11 cellular contexts compared by ENCODE assay signal in genomic region chr2:30410217-30410616, GRCh38. TPM values are rescaled to one million over a fixed set of nuclear protein-coding genes. Genes with fewer than 3 reads are reported as not detected.
DNase-seq lines count a peak whose midpoint lies in the region; ATAC-seq and TF ChIP-seq lines count a peak whose summit lies in the region.
"Had no signal": no experiment of that assay in that cellular context is flagged by ENCODE, and none has a peak within 500 bp of the region (broad histone marks: within the 10 kb centered on the region; RNA-seq: fewer than 3 reads in every experiment).

No MANE protein-coding gene starts in this region.

- no peak overlapping the region for H3K27ac ChIP-seq in vagina
- H3K27ac ChIP-seq in WERI-Rb-1: no peak overlapping the region
- H3K27ac ChIP-seq: pancreas, suprapubic skin had no signal

- intact Hi-C loops in activated T-helper 1 cell treated with anti-CD3 and anti-CD28 coated beads, Interleukin-12 subunit alpha, Interleukin-12 subunit beta, Interleukin-2, Interleukin-4 antibody, amounts not matched to agents 30 ng/mL and 10 ng/mL and 1 ng/mL, durations not matched to agents 14 hours and 24 hours and 36 hours (cut with micrococcal nuclease): loop anchor here (1.0 to 5.0 kb wide), 2 partner anchors 12 to 37 kb away; partner anchors contain the start of gene LCLAT1
- intact Hi-C loops in vagina (cut with DNase I): no loop called here

- no peaks in the 10 kb centered on the region for H3K36me3 ChIP-seq in kidney epithelial cell (ENCODE audit: control insufficient read depth, insufficient read depth, low read length)
- H3K36me3 ChIP-seq in vagina: no peaks in the 10 kb centered on the region
- no peaks in the 10 kb centered on the region for H3K36me3 ChIP-seq in WERI-Rb-1
- H3K36me3 ChIP-seq: pancreas, suprapubic skin had no signal

- no peak for ATAC-seq in HG03571 (IDR thresholded peaks at IDR 0.05; ENCODE audit: unreplicated experiment)
- ATAC-seq: pancreas had no signal

- H3K9me3 Mint-ChIP-seq in activated T-helper 1 cell treated with anti-CD3 and anti-CD28 coated beads, Interleukin-12 subunit alpha, Interleukin-12 subunit beta, Interleukin-2, Interleukin-4 antibody, amounts not matched to agents 30 ng/mL and 10 ng/mL and 1 ng/mL, durations not matched to agents 14 hours and 24 hours and 36 hours: no peaks in the 10 kb centered on the region
- H3K9me3 Mint-ChIP-seq: activated B cell treated with CpG ODN at 0.5 μM for 24 hours had no signal

- DNase-seq in AG04449 (ENCODE audit: low read depth, low spot score): peak; percentile 54
- peak; percentile 81 for DNase-seq in Daoy (ENCODE audit: low read depth)
- DNase-seq in activated T-helper 1 cell treated with anti-CD3 and anti-CD28 coated beads, Interleukin-12 subunit alpha, Interleukin-12 subunit beta, Interleukin-2, Interleukin-4 antibody, amounts not matched to agents 30 ng/mL and 10 ng/mL and 1 ng/mL, durations not matched to agents 14 hours and 24 hours and 36 hours (ENCODE audit: low spot score): no peak
- DNase-seq in kidney epithelial cell (ENCODE audit: low read depth): peak; percentile 84
- no peak for DNase-seq in vagina (ENCODE audit: extremely low spot score in 2 of 2)
- DNase-seq in WERI-Rb-1: no peak
- no peak for DNase-seq in HK-2 (ENCODE audit: unreplicated experiment)
- DNase-seq: activated B cell treated with CpG ODN at 0.5 μM for 24 hours, pancreas had no signal

- H3K4me3 ChIP-seq in AG04449 (ENCODE audit: low read depth, low read length): no peak overlapping the region
- H3K4me3 ChIP-seq in kidney epithelial cell (ENCODE audit: low read depth, low read length): no peak overlapping the region
- H3K4me3 ChIP-seq in vagina: no peak overlapping the region
- no peak overlapping the region for H3K4me3 ChIP-seq in WERI-Rb-1 (ENCODE audit: low read depth, low read length)
- H3K4me3 ChIP-seq: pancreas, suprapubic skin had no signal

- no peak for TF ChIP-seq CTCF in AG04449 (IDR thresholded peaks at IDR 0.05; ENCODE audit: insufficient read depth, low read length, missing control alignments)
- TF ChIP-seq CTCF in kidney epithelial cell (IDR thresholded peaks at IDR 0.05; ENCODE audit: insufficient read depth, low read length, poor library complexity, severe bottlenecking): no peak
- TF ChIP-seq CTCF in vagina (IDR thresholded peaks at IDR 0.05): no peak
- TF ChIP-seq CTCF in WERI-Rb-1 (IDR thresholded peaks at IDR 0.05; ENCODE audit: low read depth, low read length): no peak

- H3K27ac Mint-ChIP-seq in activated T-helper 1 cell treated with anti-CD3 and anti-CD28 coated beads, Interleukin-12 subunit alpha, Interleukin-12 subunit beta, Interleukin-2, Interleukin-4 antibody, amounts not matched to agents 30 ng/mL and 10 ng/mL and 1 ng/mL, durations not matched to agents 14 hours and 24 hours and 36 hours: peak overlapping the region; percentile 93
- H3K27ac Mint-ChIP-seq: activated B cell treated with CpG ODN at 0.5 μM for 24 hours had no signal

- H3K4me1 ChIP-seq in vagina: peaks cover 41% of the 10 kb centered on the region
- H3K4me1 ChIP-seq: pancreas had no signal

- CTCF ChIA-PET in AG04449 (lab: Yijun Ruan, JAX): interaction anchor here (1.0 to 1.9 kb wide), 3 partner anchors 15 to 202 kb away, joined by 3 to 6 read pairs (median 3); no protein-coding TSS in a partner anchor

- POLR2A ChIA-PET in AG04449 (lab: Yijun Ruan, JAX): interaction anchor here (0.9 to 1.9 kb wide), 2 partner anchors 12 to 54 kb away, joined by 4 to 8 read pairs; no protein-coding TSS in a partner anchor

- no peaks in the 10 kb centered on the region for H3K27me3 Mint-ChIP-seq in activated T-helper 1 cell treated with anti-CD3 and anti-CD28 coated beads, Interleukin-12 subunit alpha, Interleukin-12 subunit beta, Interleukin-2, Interleukin-4 antibody, amounts not matched to agents 30 ng/mL and 10 ng/mL and 1 ng/mL, durations not matched to agents 14 hours and 24 hours and 36 hours (ENCODE audit: insufficient read depth)
- H3K27me3 Mint-ChIP-seq: activated B cell treated with CpG ODN at 0.5 μM for 24 hours had no signal

- H3K4me1 Mint-ChIP-seq in activated T-helper 1 cell treated with anti-CD3 and anti-CD28 coated beads, Interleukin-12 subunit alpha, Interleukin-12 subunit beta, Interleukin-2, Interleukin-4 antibody, amounts not matched to agents 30 ng/mL and 10 ng/mL and 1 ng/mL, durations not matched to agents 14 hours and 24 hours and 36 hours (ENCODE audit: low read depth): peaks cover 51% of the 10 kb centered on the region

- TF ChIP-seq POLR2A in vagina (IDR thresholded peaks at IDR 0.05): no peak

- H3K4me3 Mint-ChIP-seq in activated T-helper 1 cell treated with anti-CD3 and anti-CD28 coated beads, Interleukin-12 subunit alpha, Interleukin-12 subunit beta, Interleukin-2, Interleukin-4 antibody, amounts not matched to agents 30 ng/mL and 10 ng/mL and 1 ng/mL, durations not matched to agents 14 hours and 24 hours and 36 hours: peak overlapping the region; percentile 45
- H3K4me3 Mint-ChIP-seq: activated B cell treated with CpG ODN at 0.5 μM for 24 hours had no signal

- H3K36me3 Mint-ChIP-seq in activated T-helper 1 cell treated with anti-CD3 and anti-CD28 coated beads, Interleukin-12 subunit alpha, Interleukin-12 subunit beta, Interleukin-2, Interleukin-4 antibody, amounts not matched to agents 30 ng/mL and 10 ng/mL and 1 ng/mL, durations not matched to agents 14 hours and 24 hours and 36 hours (ENCODE audit: low read depth): peaks cover 2% of the 10 kb centered on the region

- H3K9me3 ChIP-seq in vagina (no peaks in the 10 kb centered on the region), WERI-Rb-1 (ENCODE audit: severe bottlenecking) (no peaks in the 10 kb centered on the region)
- H3K9me3 ChIP-seq: pancreas, suprapubic skin had no signal

- no peaks in the 10 kb centered on the region for H3K27me3 ChIP-seq in kidney epithelial cell (ENCODE audit: control insufficient read depth, insufficient read depth, low read length)
- H3K27me3 ChIP-seq in vagina: no peaks in the 10 kb centered on the region
- no peaks in the 10 kb centered on the region for H3K27me3 ChIP-seq in WERI-Rb-1 (ENCODE audit: insufficient read depth, low read depth, severe bottlenecking)
- H3K27me3 ChIP-seq: pancreas, suprapubic skin had no signal

RNA-seq across cellular contexts. Expression of gene LCLAT1, which starts 36.8 kb away (rescaled TPM):
- total RNA-seq in Daoy (2014; rRNA removed; shearing (Covaris generic)): 18.5 and 27.0 TPM in 2 replicates
- total RNA-seq in activated T-helper 1 cell treated with anti-CD3 and anti-CD28 coated beads, Interleukin-12 subunit alpha, Interleukin-12 subunit beta, Interleukin-2, Interleukin-4 antibody, amounts not matched to agents 30 ng/mL and 10 ng/mL and 1 ng/mL, durations not matched to agents 14 hours and 24 hours and 36 hours: 40.1 and 46.2 TPM in 2 replicates
- 21.1 and 26.7 TPM in 2 replicates for total RNA-seq in kidney epithelial cell
- total RNA-seq in vagina: 19.6 TPM

Comparison
In these comparisons a context has a peak if more than half of its experiments do, and no peak if none do; other contexts are left out.
1. DNase-seq: peak in AG04449 (single experiment), Daoy (single experiment) and kidney epithelial cell (single experiment); none in activated T-helper 1 cell treated with anti-CD3 and anti-CD28 coated beads, Interleukin-12 subunit alpha, Interleukin-12 subunit beta, Interleukin-2, Interleukin-4 antibody, amounts not matched to agents 30 ng/mL and 10 ng/mL and 1 ng/mL, durations not matched to agents 14 hours and 24 hours and 36 hours (single experiment), vagina (0 of 2), WERI-Rb-1 (single experiment) and HK-2 (single experiment).